ENCODE assay signal across 34 cellular contexts in genomic region chr4:27711041-27711440, GRCh38.
"Had no signal": no experiment of that assay in that cellular context is flagged by ENCODE, and none has a peak within 500 bp of the region (broad histone marks: within the 10 kb centered on the region; RNA-seq: fewer than 3 reads in every experiment).

No MANE protein-coding gene starts in this region.

- H3K9me3 ChIP-seq: MG63 had no signal

- H3K36me3 ChIP-seq: MG63 had no signal

- H3K4me3 ChIP-seq: MG63 had no signal

- DNase-seq: Karpas-422, Kasumi-1, MG63, MM.1S, MV-4-11, NCI-H1048, NCI-H1092, NCI-H1092 treated with DMSO at 0.1 percent for 48 hours, NCI-H1105, NCI-H1105 treated with DMSO at 0.1 percent for 48 hours, NCI-H1417, NCI-H1417 treated with DMSO at 0.1 percent for 48 hours, NCI-H1436, NCI-H1436 treated with DMSO at 0.1 percent for 48 hours, NCI-H146, NCI-H1694, NCI-H1694 treated with DMSO at 0.1 percent for 48 hours, NCI-H187, NCI-H187 treated with DMSO at 0.1 percent for 48 hours, NCI-H1930, NCI-H2029, NCI-H2029 treated with DMSO at 0.1 percent for 48 hours, NCI-H2081, NCI-H2081 treated with DMSO at 0.1 percent for 48 hours, NCI-H2107, NCI-H2171, NCI-H2171 treated with DMSO at 0.1 percent for 48 hours, NCI-H2227 treated with DMSO at 0.1 percent for 48 hours, NCI-H226, NCI-H345, NCI-H446, NCI-H446 treated with DMSO at 0.1 percent for 48 hours, NCI-H510A, NCI-H510A treated with DMSO at 0.1 percent for 48 hours had no signal

- H3K27me3 ChIP-seq: MG63 had no signal
